Comparison of ENCODE assay signal across 15 cellular contexts in the genomic region with DNA sequence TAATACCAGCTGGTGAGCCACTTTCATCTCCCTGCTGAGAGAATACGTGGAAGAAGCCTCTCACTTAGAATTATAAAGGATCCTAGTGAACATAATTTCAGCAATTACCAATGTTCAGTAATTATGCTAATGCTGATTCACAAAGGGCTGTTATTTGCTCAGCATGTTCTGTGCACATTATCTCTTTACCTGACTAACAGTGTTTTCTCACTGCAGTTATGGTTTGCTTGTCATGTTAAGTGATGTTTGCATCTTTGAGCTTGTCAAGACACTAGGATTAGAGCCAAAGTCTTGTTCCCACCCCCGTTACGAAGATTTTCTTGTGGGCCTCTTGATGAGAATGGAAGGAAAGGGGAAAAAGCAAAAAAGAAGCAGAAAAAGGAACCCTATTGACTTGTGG.
DNase-seq lines count a peak whose midpoint lies in the region; ATAC-seq and TF ChIP-seq lines count a peak whose summit lies in the region.
"Had no signal": no experiment of that assay in that cellular context is flagged by ENCODE, and none has a peak within 500 bp of the region (broad histone marks: within the 10 kb centered on the region; RNA-seq: fewer than 3 reads in every experiment).

No MANE protein-coding gene starts in this region.

- WGBS in suprapubic skin: 82% methylated on average over 3 of the region's 3 CpGs

- no peak overlapping the region for H3K4me2 ChIP-seq in parathyroid adenoma (ENCODE audit: low read length)
- H3K4me2 ChIP-seq: BLaER1 treated with 17β-estradiol and CSF1 and Interleukin-3, amounts not matched to agents 10 nM and 100 nM had no signal

- H3K4me3 ChIP-seq in parathyroid adenoma (ENCODE audit: low read depth, low read length) (no peak overlapping the region), suprapubic skin (no peak overlapping the region)
- H3K4me3 ChIP-seq: BLaER1 treated with 17β-estradiol and CSF1 and Interleukin-3, amounts not matched to agents 10 nM and 100 nM; GM23248 had no signal

- H3K4me1 ChIP-seq in parathyroid adenoma (peaks cover 24% of the 10 kb centered on the region), suprapubic skin (peaks cover 15% of the 10 kb centered on the region)
- H3K4me1 ChIP-seq: BLaER1 treated with 17β-estradiol and CSF1 and Interleukin-3, amounts not matched to agents 10 nM and 100 nM had no signal

- H3K27me3 ChIP-seq in parathyroid adenoma (ENCODE audit: control insufficient read depth, insufficient read depth, low read length) (no peaks in the 10 kb centered on the region), suprapubic skin (no peaks in the 10 kb centered on the region)
- H3K27me3 ChIP-seq: BLaER1 treated with 17β-estradiol and CSF1 and Interleukin-3, amounts not matched to agents 10 nM and 100 nM had no signal

- DNase-seq in COR-L47 (lab: John Stamatoyannopoulos, UW) (peak; percentile 81), NCI-H1105 treated with DMSO at 0.1 percent for 48 hours (lab: John Stamatoyannopoulos, UW) (peak; percentile 84), NCI-H69 (lab: John Stamatoyannopoulos, UW) (peak; percentile 91), suprapubic skin (ENCODE audit: low spot score in 2 of 2) (no peak), SHP77 (lab: John Stamatoyannopoulos, UW) (no peak)
- DNase-seq: ACHN; Calu3; CD4-positive, CD25-positive, alpha-beta regulatory T cell; DMS 273 treated with DMSO at 0.1 percent for 48 hours; GM23248 had no signal

- TF ChIP-seq CTCF in parathyroid adenoma (IDR thresholded peaks at IDR 0.05) (no peak), suprapubic skin (IDR thresholded peaks at IDR 0.05) (no peak)

- TF ChIP-seq POLR2A in suprapubic skin (IDR thresholded peaks at IDR 0.05): no peak

- TF ChIP-seq EP300 in suprapubic skin (IDR thresholded peaks at IDR 0.05): no peak

- H3K9ac ChIP-seq in parathyroid adenoma: no peak overlapping the region
- H3K9ac ChIP-seq: BLaER1 treated with 17β-estradiol and CSF1 and Interleukin-3, amounts not matched to agents 10 nM and 100 nM; GM23248 had no signal

- peak overlapping the region; percentile 38 for H2AFZ ChIP-seq in parathyroid adenoma
- H2AFZ ChIP-seq: GM23248 had no signal

- H3K79me2 ChIP-seq in parathyroid adenoma: no peaks in the 10 kb centered on the region

- no peak for ATAC-seq in HG03432 (IDR thresholded peaks at IDR 0.05; ENCODE audit: unreplicated experiment)
- ATAC-seq: HCT116, HepG2 had no signal

- H3K36me3 ChIP-seq in parathyroid adenoma (ENCODE audit: control insufficient read depth, insufficient read depth, low read length): no peaks in the 10 kb centered on the region
- no peaks in the 10 kb centered on the region for H3K36me3 ChIP-seq in suprapubic skin
- H3K36me3 ChIP-seq: BLaER1 treated with 17β-estradiol and CSF1 and Interleukin-3, amounts not matched to agents 10 nM and 100 nM had no signal

- H3K9me3 ChIP-seq in parathyroid adenoma (ENCODE audit: control insufficient read depth, low read length) (no peaks in the 10 kb centered on the region), suprapubic skin (no peaks in the 10 kb centered on the region)
- H3K9me3 ChIP-seq: BLaER1 treated with 17β-estradiol and CSF1 and Interleukin-3, amounts not matched to agents 10 nM and 100 nM had no signal

- H3K27ac ChIP-seq in parathyroid adenoma (no peak overlapping the region), suprapubic skin (no peak overlapping the region)
- H3K27ac ChIP-seq: BLaER1 treated with 17β-estradiol and CSF1 and Interleukin-3, amounts not matched to agents 10 nM and 100 nM; GM23248 had no signal

Comparison
In these comparisons a context has a peak if more than half of its experiments do, and no peak if none do; other contexts are left out.
1. DNase-seq: peak in COR-L47 (single experiment), NCI-H1105 treated with DMSO at 0.1 percent for 48 hours (single experiment) and NCI-H69 (single experiment); none in suprapubic skin (0 of 2) and SHP77 (0 of 2).